Comparison of ENCODE assay signal across 8 cellular contexts in the genomic region with DNA sequence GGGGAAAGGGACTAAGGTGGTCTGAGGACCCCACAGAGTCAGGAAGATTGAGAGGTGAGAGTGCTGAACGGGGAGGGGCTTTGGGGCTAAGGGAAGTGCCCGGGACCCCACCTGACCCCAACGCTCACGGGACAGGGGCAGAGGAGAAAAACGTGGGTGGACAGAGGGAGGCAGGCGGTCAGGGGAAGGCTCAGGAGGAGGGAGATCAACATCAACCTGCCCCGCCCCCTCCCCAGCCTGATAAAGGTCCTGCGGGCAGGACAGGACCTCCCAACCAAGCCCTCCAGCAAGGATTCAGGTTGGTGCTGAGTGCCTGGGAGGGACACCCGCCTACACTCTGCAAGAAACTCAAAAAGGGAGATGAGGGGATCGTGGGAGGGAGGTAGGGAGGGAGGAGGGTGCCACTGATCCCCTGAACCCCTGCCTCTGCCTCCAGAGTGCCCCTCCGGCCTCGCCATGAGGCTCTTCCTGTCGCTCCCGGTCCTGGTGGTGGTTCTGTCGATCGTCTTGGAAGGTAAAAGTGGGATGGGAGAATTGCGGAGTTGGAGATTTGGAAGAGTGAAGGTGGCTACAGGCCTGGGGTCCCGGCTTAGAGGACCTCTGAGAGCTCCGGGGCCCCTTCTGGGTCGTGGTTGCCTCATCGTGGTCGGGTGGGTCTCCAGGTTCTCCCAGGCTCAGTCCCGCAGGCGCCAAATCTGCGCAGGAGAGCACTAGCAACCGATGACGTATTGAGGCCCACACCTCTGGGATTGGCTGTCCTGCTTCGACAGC. TPM values are rescaled to one million over a fixed set of nuclear protein-coding genes. Genes with fewer than 3 reads are reported as not detected.
DNase-seq lines count a peak whose midpoint lies in the region; ATAC-seq and TF ChIP-seq lines count a peak whose summit lies in the region.
"Not testable (repeated sequence)": the region's sequence is repeated elsewhere in the genome, so short reads cannot be mapped to it uniquely, and the experiment has no call there.

TSS of gene APOC1 (plus strand) at position 173 of the 771 bp plus-strand sequence. CDS start at position 457, 284 bp downstream.

- DNase-seq in DND-41 (peak; percentile 57), HAP-1 (ENCODE audit: low spot score in 2 of 2) (peak; percentile 85 to 91), MG63 (peak; percentile 78), SHP77 (lab: John Stamatoyannopoulos, UW) (peak; percentile 74 to 77), fibroblast of villous mesenchyme (ENCODE audit: low read depth) (peak; percentile 87)
- DNase-seq in activated effector memory CD4-positive, alpha-beta T cell treated with Interleukin-2 at 50 U/mL for 16 hours = peak; percentile 56
- peak; percentile 76 for DNase-seq in stimulated activated naive B cell treated with anti-CD40 and anti-IgM and Interleukin-4, amounts not matched to agents 10 μg/mL and 1 μg/mL and 100 μg/mL, for 72 hours

- H4K20me1 ChIP-seq in DND-41 (ENCODE audit: insufficient read depth, low read length) = not testable (repeated sequence)

- not testable (repeated sequence) for H3K9me3 Mint-ChIP-seq in nephron; stimulated activated naive B cell treated with anti-CD40 and anti-IgM and Interleukin-4, amounts not matched to agents 10 μg/mL and 1 μg/mL and 100 μg/mL, for 72 hours

- ATAC-seq in DND-41 (ENCODE audit: insufficient read depth, low read depth) = peak; percentile 85
- peak; percentile 96 for ATAC-seq in stimulated activated naive B cell treated with anti-CD40 and anti-IgM and Interleukin-4, amounts not matched to agents 10 μg/mL and 1 μg/mL and 100 μg/mL, for 72 hours (replicated peaks)

- H3K9me3 ChIP-seq in DND-41 (ENCODE audit: insufficient read depth, low read length, severe bottlenecking); HAP-1; MG63: not testable (repeated sequence)

- peak within 1 kb of the TSS; percentile 92 to 99 (median 95) for H3K4me3 Mint-ChIP-seq in nephron
- H3K4me3 Mint-ChIP-seq in stimulated activated naive B cell treated with anti-CD40 and anti-IgM and Interleukin-4, amounts not matched to agents 10 μg/mL and 1 μg/mL and 100 μg/mL, for 72 hours = peak within 1 kb of the TSS; percentile 94 to 98

- H3K27me3 Mint-ChIP-seq in nephron (ENCODE audit: low read depth) = peaks cover 12% of the 10 kb centered on the region
- peaks cover 28 to 48% of the 10 kb centered on the region in 2 donors for H3K27me3 Mint-ChIP-seq in stimulated activated naive B cell treated with anti-CD40 and anti-IgM and Interleukin-4, amounts not matched to agents 10 μg/mL and 1 μg/mL and 100 μg/mL, for 72 hours

- H3K4me1 ChIP-seq in DND-41 (ENCODE audit: insufficient read depth, low read length) = not testable (repeated sequence)
- H3K4me1 ChIP-seq in HAP-1 = peaks cover 14% of the 10 kb centered on the region

- not testable (repeated sequence) for H3K9ac ChIP-seq in DND-41 (ENCODE audit: low read depth, low read length)

- H3K27me3 ChIP-seq in DND-41 (ENCODE audit: insufficient read depth, low read length, poor library complexity); HAP-1 (ENCODE audit: low read depth); MG63: not testable (repeated sequence)

- not testable (repeated sequence) for H3K27ac ChIP-seq in DND-41 (ENCODE audit: low read length)

- not testable (repeated sequence) for TF ChIP-seq CTCF in DND-41 (IDR thresholded peaks at IDR 0.05; ENCODE audit: borderline replicate concordance, extremely low read depth, low read length, poor library complexity, severe bottlenecking); fibroblast of villous mesenchyme (IDR thresholded peaks at IDR 0.05; ENCODE audit: insufficient read depth, low read depth, low read length); nephron (IDR thresholded peaks at IDR 0.05; ENCODE audit: unreplicated experiment in 3 of 3)

- H3K36me3 ChIP-seq in DND-41 (ENCODE audit: insufficient read depth, low read length); HAP-1 (replicated peaks); MG63: not testable (repeated sequence)

- not testable (repeated sequence) for H3K79me2 ChIP-seq in DND-41 (ENCODE audit: insufficient read depth, low read length)

- in situ Hi-C loops in HAP-1 (cut with MboI; ENCODE audit: low sequenced_read_pairs) = not testable (repeated sequence)

- not testable (repeated sequence) for H3K36me3 Mint-ChIP-seq in nephron (ENCODE audit: low read depth); stimulated activated naive B cell treated with anti-CD40 and anti-IgM and Interleukin-4, amounts not matched to agents 10 μg/mL and 1 μg/mL and 100 μg/mL, for 72 hours

- peaks cover 44% of the 10 kb centered on the region for H3K4me1 Mint-ChIP-seq in nephron
- peaks cover 17 to 25% of the 10 kb centered on the region in 2 donors for H3K4me1 Mint-ChIP-seq in stimulated activated naive B cell treated with anti-CD40 and anti-IgM and Interleukin-4, amounts not matched to agents 10 μg/mL and 1 μg/mL and 100 μg/mL, for 72 hours

- H3K4me3 ChIP-seq in DND-41 (ENCODE audit: low read depth in 1 of 2, low read length in 2 of 2) = not testable (repeated sequence)
- H3K4me3 ChIP-seq in HAP-1 (peak within 1 kb of the TSS; percentile 39), MG63 (peak within 1 kb of the TSS; percentile 47), fibroblast of villous mesenchyme (ENCODE audit: low read depth, low read length) (peak within 1 kb of the TSS; percentile 68)

- peak within 1 kb of the TSS; percentile 93 to 98 (median 97) for H3K27ac Mint-ChIP-seq in nephron
- H3K27ac Mint-ChIP-seq in stimulated activated naive B cell treated with anti-CD40 and anti-IgM and Interleukin-4, amounts not matched to agents 10 μg/mL and 1 μg/mL and 100 μg/mL, for 72 hours = peak within 1 kb of the TSS; percentile 98

- not testable (repeated sequence) for H3K4me2 ChIP-seq in DND-41 (ENCODE audit: insufficient read depth, low read length)

- not testable (repeated sequence) for H2AFZ ChIP-seq in DND-41 (ENCODE audit: low read depth, low read length)

RNA-seq across cellular contexts. Expression of gene APOC1, which starts in this region (rescaled TPM):
- total RNA-seq in MG63 (2014; rRNA removed; shearing (Covaris generic); ENCODE audit: low replicate concordance) = not detected in 2 replicates
- total RNA-seq in fibroblast of villous mesenchyme = 1.3 and 2.6 TPM in 2 replicates

Comparison
In these comparisons a context has a peak if more than half of its experiments do, and no peak if none do; other contexts are left out.
1. Peak in DNase-seq and H3K4me3 ChIP-seq in MG63; RNA of the gene not detected or under 1 TPM.